Comparison of ENCODE assay signal across 2 cellular contexts in the genomic region with DNA sequence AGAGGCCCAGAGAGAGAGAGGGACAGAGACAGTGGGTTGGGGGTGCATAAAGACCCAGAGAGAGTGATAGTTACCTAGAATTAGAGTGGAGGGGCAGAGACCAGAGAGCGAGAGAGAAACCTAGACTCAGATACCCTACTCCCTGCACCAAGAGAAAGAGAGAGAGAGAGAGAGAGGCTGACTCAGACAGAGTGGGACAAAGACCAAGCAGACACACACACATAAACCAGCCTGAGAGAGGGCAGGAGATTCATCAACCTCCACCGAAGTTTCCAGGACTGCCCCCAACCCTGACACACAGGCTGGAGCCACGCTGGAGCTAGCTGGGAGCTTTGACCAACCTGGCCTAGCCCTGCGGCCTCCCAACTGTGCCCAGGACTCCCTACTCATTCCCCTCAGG.
TF ChIP-seq lines count a peak whose summit lies in the region.

No MANE protein-coding gene starts in this region.

TF ChIP-seq in A549, 52 proteins besides CTCF, POLR2A, EP300 and RAD21:
- TF ChIP-seq HDAC2 (IDR thresholded peaks at IDR 0.05) (no peak), CHD4 (IDR thresholded peaks at IDR 0.05; ENCODE audit: borderline replicate concordance) (no peak), HMGXB4 (CRISPR knock-in tag; IDR thresholded peaks at IDR 0.05; ENCODE audit: borderline replicate concordance) (no peak), ZFP36 (IDR thresholded peaks at IDR 0.05; ENCODE audit: borderline replicate concordance, partially characterized antibody) (no peak), RNF2 (IDR thresholded peaks at IDR 0.05; ENCODE audit: borderline replicate concordance, low read depth) (no peak), MYC (IDR thresholded peaks at IDR 0.05; ENCODE audit: borderline replicate concordance, low read length) (no peak), RFX5 (IDR thresholded peaks at IDR 0.05) (no peak), MAX (IDR thresholded peaks at IDR 0.05) (no peak), CBX2 (IDR thresholded peaks at IDR 0.05; ENCODE audit: borderline replicate concordance, low read depth) (no peak), FOXS1 (CRISPR knock-in tag; IDR thresholded peaks at IDR 0.05) (no peak), KDM5A (IDR thresholded peaks at IDR 0.05) (no peak), EHF (CRISPR knock-in tag; IDR thresholded peaks at IDR 0.05) (no peak), HOXB5 (CRISPR knock-in tag; IDR thresholded peaks at IDR 0.05) (no peak), NFE2L2 (conservative IDR thresholded peaks at IDR 0.05; ENCODE audit: low read length) (no peak), BHLHE40 (IDR thresholded peaks at IDR 0.05; ENCODE audit: low read depth, low read length) (no peak), HOXA7 (CRISPR knock-in tag; IDR thresholded peaks at IDR 0.05) (no peak), CBX8 (IDR thresholded peaks at IDR 0.05) (no peak)
- TF ChIP-seq, protein P1, sequence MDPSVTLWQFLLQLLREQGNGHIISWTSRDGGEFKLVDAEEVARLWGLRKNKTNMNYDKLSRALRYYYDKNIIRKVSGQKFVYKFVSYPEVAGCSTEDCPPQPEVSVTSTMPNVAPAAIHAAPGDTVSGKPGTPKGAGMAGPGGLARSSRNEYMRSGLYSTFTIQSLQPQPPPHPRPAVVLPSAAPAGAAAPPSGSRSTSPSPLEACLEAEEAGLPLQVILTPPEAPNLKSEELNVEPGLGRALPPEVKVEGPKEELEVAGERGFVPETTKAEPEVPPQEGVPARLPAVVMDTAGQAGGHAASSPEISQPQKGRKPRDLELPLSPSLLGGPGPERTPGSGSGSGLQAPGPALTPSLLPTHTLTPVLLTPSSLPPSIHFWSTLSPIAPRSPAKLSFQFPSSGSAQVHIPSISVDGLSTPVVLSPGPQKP (IDR thresholded peaks at IDR 0.05; ENCODE audit: low read depth, low read length) = no peak
- TF ChIP-seq, protein P2, sequence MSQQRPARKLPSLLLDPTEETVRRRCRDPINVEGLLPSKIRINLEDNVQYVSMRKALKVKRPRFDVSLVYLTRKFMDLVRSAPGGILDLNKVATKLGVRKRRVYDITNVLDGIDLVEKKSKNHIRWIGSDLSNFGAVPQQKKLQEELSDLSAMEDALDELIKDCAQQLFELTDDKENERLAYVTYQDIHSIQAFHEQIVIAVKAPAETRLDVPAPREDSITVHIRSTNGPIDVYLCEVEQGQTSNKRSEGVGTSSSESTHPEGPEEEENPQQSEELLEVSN (IDR thresholded peaks at IDR 0.05; ENCODE audit: borderline replicate concordance, low read depth) = no peak

TF ChIP-seq in IMR-90, 13 proteins besides CTCF, POLR2A, EP300 and RAD21:
- TF ChIP-seq RCOR1 (IDR thresholded peaks at IDR 0.05; ENCODE audit: insufficient replicate concordance, low read length) (no peak), USF2 (IDR thresholded peaks at IDR 0.05; ENCODE audit: low read depth, low read length) (no peak), BHLHE40 (IDR thresholded peaks at IDR 0.05; ENCODE audit: low read depth, low read length) (no peak), FOS (IDR thresholded peaks at IDR 0.05; ENCODE audit: low read depth, low read length) (no peak), NFE2L2 (IDR thresholded peaks at IDR 0.05; ENCODE audit: low read depth, low read length) (no peak), RFX5 (IDR thresholded peaks at IDR 0.05; ENCODE audit: low read depth, low read length) (no peak), SMC3 (IDR thresholded peaks at IDR 0.05; ENCODE audit: low read depth, low read length) (no peak), CEBPB (IDR thresholded peaks at IDR 0.05; ENCODE audit: low read depth, low read length) (no peak), MAZ (IDR thresholded peaks at IDR 0.05; ENCODE audit: borderline replicate concordance, low read depth, low read length) (no peak), CHD1 (IDR thresholded peaks at IDR 0.05; ENCODE audit: low read depth, low read length) (no peak), MXI1 (IDR thresholded peaks at IDR 0.05; ENCODE audit: borderline replicate concordance, low read depth, low read length) (no peak), MAFK (IDR thresholded peaks at IDR 0.05; ENCODE audit: low read depth, low read length) (no peak)
- TF ChIP-seq, protein P1 (IDR thresholded peaks at IDR 0.05; ENCODE audit: borderline replicate concordance, low read depth, low read length) = no peak
